Comparison of ENCODE assay signal across 11 cellular contexts in the genomic region with DNA sequence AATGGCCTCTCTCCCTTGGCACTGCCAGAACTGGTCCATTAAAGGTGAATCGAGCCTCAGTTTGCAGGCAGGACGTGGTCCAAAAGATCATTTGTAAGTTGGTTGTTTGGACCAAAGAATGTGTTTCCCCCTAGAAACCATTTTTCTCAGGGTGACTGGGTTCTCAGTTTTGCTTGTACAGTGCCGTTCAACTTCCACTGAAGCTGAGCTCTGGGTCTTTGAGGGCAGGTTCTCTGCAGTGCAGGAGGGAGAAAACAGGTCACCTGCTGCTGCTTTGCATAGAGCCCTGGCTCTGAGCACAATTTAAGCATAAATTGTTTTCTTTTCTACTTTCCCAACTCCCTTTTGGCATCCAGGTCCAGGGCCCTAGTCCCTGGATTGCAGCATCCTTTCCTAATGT. TPM values are rescaled to one million over a fixed set of nuclear protein-coding genes. Genes with fewer than 3 reads are reported as not detected.
A peak's percentile ranks its signal among the peaks of the same experiment; 100 is the strongest.
DNase-seq lines count a peak whose midpoint lies in the region; ATAC-seq and TF ChIP-seq lines count a peak whose summit lies in the region.
"Had no signal": no experiment of that assay in that cellular context is flagged by ENCODE, and none has a peak within 500 bp of the region (broad histone marks: within the 10 kb centered on the region; RNA-seq: fewer than 3 reads in every experiment).

No MANE protein-coding gene starts in this region.

- H3K4me1 ChIP-seq in CD8-positive, alpha-beta T cell (ENCODE audit: insufficient read depth, low read length) = peaks cover 42% of the 10 kb centered on the region
- H3K4me1 ChIP-seq in heart right ventricle = peaks cover 0 to 41% (median 6%) of the 10 kb centered on the region in 9 donors

- POLR2A ChIA-PET in CD8-positive, alpha-beta T cell (lab: Charles Lee) = interaction anchor here (2.3 to 2.7 kb wide), 2 partner anchors 9 to 33 kb away, joined by 23 to 24 read pairs; partner anchors contain the start of gene AMZ2
- POLR2A ChIA-PET in activated CD8-positive, alpha-beta T cell treated with anti-CD3 and anti-CD28 coated beads for 36 hours (lab: Charles Lee) = interaction anchor here (1.3 to 5.6 kb wide), 3 partner anchors 9 to 52 kb away, joined by 5 to 63 read pairs (median 13); partner anchors contain the start of genes AMZ2, ARSG and SLC16A6

- peak overlapping the region; percentile 79 for H3K27ac ChIP-seq in CD8-positive, alpha-beta T cell (ENCODE audit: low read depth, low read length)
- peak overlapping the region in 1 of 10 donors; percentile 91 for H3K27ac ChIP-seq in heart right ventricle
- H3K27ac ChIP-seq: SK-N-MC had no signal

- H3K27me3 ChIP-seq in CD8-positive, alpha-beta T cell (ENCODE audit: insufficient read depth, low read length) = no peaks in the 10 kb centered on the region
- no peaks in the 10 kb centered on the region for H3K27me3 ChIP-seq in heart right ventricle

- no peaks in the 10 kb centered on the region for H3K9me3 Mint-ChIP-seq in CD8-positive, alpha-beta T cell
- no peaks in the 10 kb centered on the region for H3K9me3 Mint-ChIP-seq in activated CD8-positive, alpha-beta T cell treated with anti-CD3 and anti-CD28 coated beads for 36 hours
- H3K9me3 Mint-ChIP-seq in naive B cell = no peaks in the 10 kb centered on the region

- H3K27me3 Mint-ChIP-seq in CD8-positive, alpha-beta T cell (ENCODE audit: low read depth) = no peaks in the 10 kb centered on the region
- H3K27me3 Mint-ChIP-seq in activated CD8-positive, alpha-beta T cell treated with anti-CD3 and anti-CD28 coated beads for 36 hours = no peaks in the 10 kb centered on the region
- H3K27me3 Mint-ChIP-seq in naive B cell = no peaks in the 10 kb centered on the region

- TF ChIP-seq CTCF in CD8-positive, alpha-beta T cell (IDR thresholded peaks at IDR 0.05) = no peak
- no peak for TF ChIP-seq CTCF in activated CD8-positive, alpha-beta T cell treated with anti-CD3 and anti-CD28 coated beads for 36 hours (IDR thresholded peaks at IDR 0.05)
- TF ChIP-seq CTCF in heart right ventricle (IDR thresholded peaks at IDR 0.05) = no peak

- no peaks in the 10 kb centered on the region for H3K9me3 ChIP-seq in CD8-positive, alpha-beta T cell (ENCODE audit: low read length)
- H3K9me3 ChIP-seq in heart right ventricle = no peaks in the 10 kb centered on the region

- 92 to 96% methylated on average over 3 of the region's 3 CpGs for WGBS in heart right ventricle, 2 donors

- H3K4me3 Mint-ChIP-seq in CD8-positive, alpha-beta T cell = peak overlapping the region; percentile 79
- peak overlapping the region; percentile 82 for H3K4me3 Mint-ChIP-seq in activated CD8-positive, alpha-beta T cell treated with anti-CD3 and anti-CD28 coated beads for 36 hours
- H3K4me3 Mint-ChIP-seq in naive B cell = peak overlapping the region; percentile 26 to 98 (median 88)

- CTCF ChIA-PET in CD8-positive, alpha-beta T cell (lab: Charles Lee) = interaction anchor here (1.2 kb wide), 1 partner anchor 33 kb away, joined by 3 read pairs; no protein-coding TSS in a partner anchor
- CTCF ChIA-PET in activated CD8-positive, alpha-beta T cell treated with anti-CD3 and anti-CD28 coated beads for 36 hours (lab: Charles Lee) = interaction anchor here (1.0 to 2.9 kb wide), 4 partner anchors 10 to 58 kb away, joined by 3 to 12 read pairs (median 3); partner anchors contain the start of gene AMZ2

- no peaks in the 10 kb centered on the region for H3K36me3 Mint-ChIP-seq in CD8-positive, alpha-beta T cell
- no peaks in the 10 kb centered on the region for H3K36me3 Mint-ChIP-seq in activated CD8-positive, alpha-beta T cell treated with anti-CD3 and anti-CD28 coated beads for 36 hours (ENCODE audit: low read depth)
- no peaks in the 10 kb centered on the region for H3K36me3 Mint-ChIP-seq in naive B cell

- peaks cover 54% of the 10 kb centered on the region for H3K4me1 Mint-ChIP-seq in CD8-positive, alpha-beta T cell (ENCODE audit: low read depth)
- peaks cover 52% of the 10 kb centered on the region for H3K4me1 Mint-ChIP-seq in activated CD8-positive, alpha-beta T cell treated with anti-CD3 and anti-CD28 coated beads for 36 hours (ENCODE audit: low read depth)
- peaks cover 45 to 67% (median 46%) of the 10 kb centered on the region in 3 donors for H3K4me1 Mint-ChIP-seq in naive B cell

- ATAC-seq in CD8-positive, alpha-beta T cell = no peak
- peak; percentile 37 for ATAC-seq in GM21515 (IDR thresholded peaks at IDR 0.05; ENCODE audit: unreplicated experiment)
- ATAC-seq in activated CD8-positive, alpha-beta T cell treated with anti-CD3 and anti-CD28 coated beads for 36 hours = peak; percentile 33
- no peak for ATAC-seq in naive B cell (ENCODE audit: low read depth in 2 of 2)
- no peak for ATAC-seq in heart right ventricle

- H3K4me3 ChIP-seq in CD8-positive, alpha-beta T cell (ENCODE audit: low read depth, low read length) = no peak overlapping the region
- H3K4me3 ChIP-seq in heart right ventricle = no peak overlapping the region
- H3K4me3 ChIP-seq: SK-N-MC had no signal

- DNase-seq in CD8-positive, alpha-beta T cell = no peak
- peak; percentile 60 for DNase-seq in activated CD8-positive, alpha-beta T cell treated with anti-CD3 and anti-CD28 coated beads for 36 hours
- DNase-seq in naive B cell = no peak
- DNase-seq in heart right ventricle = no peak
- no peak for DNase-seq in T-helper 9 cell
- no peak for DNase-seq in dedifferentiated amniotic fluid mesenchymal stem cell (ENCODE audit: extremely low spot score)
- no peak for DNase-seq in NCI-H128 (lab: John Stamatoyannopoulos, UW; ENCODE audit: unreplicated experiment)
- DNase-seq: activated gamma-delta T cell, islet precursor cell had no signal

- intact Hi-C loops in CD8-positive, alpha-beta T cell (cut with DNase I, micrococcal nuclease) = loop anchor here (1.0 to 2.0 kb wide), 2 partner anchors 8 to 32 kb away; no protein-coding TSS in a partner anchor
- intact Hi-C loops in activated CD8-positive, alpha-beta T cell treated with anti-CD3 and anti-CD28 coated beads for 36 hours (cut with micrococcal nuclease) = no loop called here
- intact Hi-C loops in heart right ventricle (cut with DNase I) = no loop called here

- peak overlapping the region; percentile 98 for H3K27ac Mint-ChIP-seq in CD8-positive, alpha-beta T cell
- H3K27ac Mint-ChIP-seq in activated CD8-positive, alpha-beta T cell treated with anti-CD3 and anti-CD28 coated beads for 36 hours = peak overlapping the region; percentile 99
- H3K27ac Mint-ChIP-seq in naive B cell = peak overlapping the region; percentile 99 to 100 (median 100)

- no peaks in the 10 kb centered on the region for H3K36me3 ChIP-seq in CD8-positive, alpha-beta T cell (ENCODE audit: insufficient read depth, low read length)
- no peaks in the 10 kb centered on the region for H3K36me3 ChIP-seq in heart right ventricle

RNA-seq across cellular contexts. Expression of gene AMZ2, which starts 8.9 kb away (rescaled TPM):
- 10 to 100 TPM; 61.0 to 71.1 TPM for total RNA-seq in CD8-positive, alpha-beta T cell
- 100 to 1,000 TPM; 132 to 141 TPM for total RNA-seq in activated CD8-positive, alpha-beta T cell treated with anti-CD3 and anti-CD28 coated beads for 36 hours
- polyA plus RNA-seq in naive B cell (ENCODE audit: low read depth in 6 of 6) (100 to 1,000 TPM in 3 of 6 donors, 10 to 100 TPM in 3; 92.7 to 152 (median 106) TPM), heart right ventricle (10 to 100 TPM; 41.6 to 77.4 TPM)
- total RNA-seq in heart right ventricle = 100 to 1,000 TPM in 8 of 10 donors, 10 to 100 TPM in 2; 70.7 to 140 (median 111) TPM

RNA-seq across cellular contexts. Expression of gene SLC16A6, which starts 52.0 kb away (rescaled TPM):
- total RNA-seq in CD8-positive, alpha-beta T cell = 10 to 100 TPM; 10.7 to 11.0 TPM
- total RNA-seq in activated CD8-positive, alpha-beta T cell treated with anti-CD3 and anti-CD28 coated beads for 36 hours = 1 to 10 TPM; 2.3 to 2.8 TPM
- polyA plus RNA-seq in naive B cell (ENCODE audit: low read depth in 6 of 6) = under 1 TPM in 3 of 6 donors, not detected in 3; 0.34 to 0.62 (median 0.41) TPM
- 1 to 10 TPM in 2 of 10 donors, under 1 TPM in 7, not detected in 1; 0.16 to 1.9 (median 0.59) TPM for total RNA-seq in heart right ventricle
- under 1 TPM; 0.14 to 0.80 TPM for polyA plus RNA-seq in heart right ventricle

RNA-seq across cellular contexts. Expression of gene ARSG, which starts 52.4 kb away (rescaled TPM):
- 10 to 100 TPM in 1 of 2 experiments, 1 to 10 TPM in 1; 6.7 to 10.6 TPM for total RNA-seq in CD8-positive, alpha-beta T cell
- 1 to 10 TPM; 7.2 to 8.4 TPM for total RNA-seq in activated CD8-positive, alpha-beta T cell treated with anti-CD3 and anti-CD28 coated beads for 36 hours
- polyA plus RNA-seq in naive B cell (ENCODE audit: low read depth in 6 of 6) (1 to 10 TPM; 3.4 to 5.8 (median 4.7) TPM), heart right ventricle (1 to 10 TPM in 1 of 2 donors, under 1 TPM in 1; 0.95 to 3.5 TPM)
- total RNA-seq in heart right ventricle = 1 to 10 TPM; 2.5 to 6.2 (median 3.5) TPM

Comparison
In these comparisons a context has a peak if more than half of its experiments do, and no peak if none do; other contexts are left out.
1. ATAC-seq: peak in GM21515 (single experiment) and activated CD8-positive, alpha-beta T cell treated with anti-CD3 and anti-CD28 coated beads for 36 hours (single experiment); none in CD8-positive, alpha-beta T cell (single experiment), naive B cell (0 of 2) and heart right ventricle (0 of 8).
2. intact Hi-C loops: an anchor here in CD8-positive, alpha-beta T cell (1.0 to 2.0 kb wide); none called in activated CD8-positive, alpha-beta T cell treated with anti-CD3 and anti-CD28 coated beads for 36 hours and heart right ventricle.
3. Peak in every context shown above with its lines, with median percentiles within 50 percentile points of each other: H3K27ac Mint-ChIP-seq and H3K4me3 Mint-ChIP-seq.